ENCODE assay signal across 23 cellular contexts in the genomic region with DNA sequence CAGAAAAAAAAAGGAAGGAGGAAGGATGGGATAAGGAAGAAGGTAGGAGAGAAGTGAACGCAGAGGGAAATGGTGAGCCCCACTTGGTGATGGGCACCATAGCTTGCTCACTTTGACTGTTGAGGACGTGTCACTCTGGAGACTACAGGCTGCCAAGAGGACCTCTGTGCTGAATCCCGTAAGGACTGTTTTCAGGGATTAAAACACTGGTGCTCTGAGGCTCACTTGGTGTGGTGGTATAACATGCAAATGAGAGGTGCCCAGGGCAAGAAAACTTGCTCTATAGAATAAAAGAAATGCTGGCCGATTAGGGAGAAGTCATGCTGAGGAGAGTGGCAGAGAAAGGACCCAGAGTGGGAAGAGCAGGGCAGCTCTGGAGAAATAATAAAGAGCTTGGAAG. TPM values are rescaled to one million over a fixed set of nuclear protein-coding genes. Genes with fewer than 3 reads are reported as not detected.
DNase-seq lines count a peak whose midpoint lies in the region; ATAC-seq and TF ChIP-seq lines count a peak whose summit lies in the region.
"Had no signal": no experiment of that assay in that cellular context is flagged by ENCODE, and none has a peak within 500 bp of the region (broad histone marks: within the 10 kb centered on the region; RNA-seq: fewer than 3 reads in every experiment).

No MANE protein-coding gene starts in this region.

- no peak for ATAC-seq in natural killer cell treated with Interleukin-12 subunit alpha and Interleukin-12 subunit beta and Interleukin-15 and Interleukin-18, amount 100 ng/mL, for 72 hours
- no peak for ATAC-seq in natural killer cell
- no peak for ATAC-seq in activated naive CD8-positive, alpha-beta T cell treated with anti-CD3 and anti-CD28 coated beads, Interleukin-2, amount 50 U/mL, for 24 hours
- ATAC-seq: foreskin keratinocyte, left ventricle myocardium superior had no signal

- no peaks in the 10 kb centered on the region for H3K27me3 Mint-ChIP-seq in T-helper 1 cell treated with Interleukin-12 subunit alpha and Interleukin-12 subunit beta and Interleukin-4 antibody, amounts not matched to agents 30 μg/mL and 1 μg/mL, for 36 hours (ENCODE audit: low read depth)
- H3K27me3 Mint-ChIP-seq in natural killer cell treated with Interleukin-12 subunit alpha and Interleukin-12 subunit beta and Interleukin-15 and Interleukin-18, amount 100 ng/mL, for 72 hours = no peaks in the 10 kb centered on the region
- peaks cover 0 to 8% of the 10 kb centered on the region in 2 donors for H3K27me3 Mint-ChIP-seq in natural killer cell (ENCODE audit: low read depth in 2 of 2)
- H3K27me3 Mint-ChIP-seq in activated naive CD8-positive, alpha-beta T cell treated with anti-CD3 and anti-CD28 coated beads, Interleukin-2, amount 50 U/mL, for 24 hours = peaks cover 5% of the 10 kb centered on the region
- H3K27me3 Mint-ChIP-seq in progenitor cell of endocrine pancreas = peaks cover 18% of the 10 kb centered on the region

- H3K36me3 Mint-ChIP-seq in T-helper 1 cell treated with Interleukin-12 subunit alpha and Interleukin-12 subunit beta and Interleukin-4 antibody, amounts not matched to agents 30 μg/mL and 1 μg/mL, for 36 hours (ENCODE audit: low read depth) = peaks cover 3% of the 10 kb centered on the region
- H3K36me3 Mint-ChIP-seq in natural killer cell treated with Interleukin-12 subunit alpha and Interleukin-12 subunit beta and Interleukin-15 and Interleukin-18, amount 100 ng/mL, for 72 hours = peaks cover 13% of the 10 kb centered on the region
- H3K36me3 Mint-ChIP-seq in natural killer cell (no peaks in the 10 kb centered on the region), progenitor cell of endocrine pancreas (ENCODE audit: insufficient read depth) (no peaks in the 10 kb centered on the region)
- peaks cover 5% of the 10 kb centered on the region for H3K36me3 Mint-ChIP-seq in activated naive CD8-positive, alpha-beta T cell treated with anti-CD3 and anti-CD28 coated beads, Interleukin-2, amount 50 U/mL, for 24 hours (ENCODE audit: low read depth)

- 51% methylated on average over 4 of the region's 4 CpGs for WGBS in GM23248 (ENCODE audit: low coverage in 1 of 2, low lambda C conversion rate in 2 of 2, missing lambda C conversion rate in 2 of 2), 2 experiments

- intact Hi-C loops in natural killer cell (cut with micrococcal nuclease) (no loop called here), PC-9 (cut with micrococcal nuclease; ENCODE audit: unreplicated experiment) (no loop called here)

- H3K36me3 ChIP-seq in PC-9 (ENCODE audit: low read depth) = no peaks in the 10 kb centered on the region
- H3K36me3 ChIP-seq in GM23248 (ENCODE audit: low read depth) = no peaks in the 10 kb centered on the region

- H3K27ac ChIP-seq in PC-9 = no peak overlapping the region
- no peak overlapping the region for H3K27ac ChIP-seq in GM23248
- H3K27ac ChIP-seq: 22Rv1, foreskin keratinocyte, KMS-11 had no signal

- H3K4me3 ChIP-seq in PC-9 = no peak overlapping the region
- H3K4me3 ChIP-seq in GM23248 = no peak overlapping the region

- H3K27me3 ChIP-seq in PC-9 (ENCODE audit: insufficient read depth, low read depth) (no peaks in the 10 kb centered on the region), GM23248 (replicated peaks; ENCODE audit: insufficient read depth) (peaks cover 15% of the 10 kb centered on the region; the same call in 1 of the 2 replicates)

- peaks cover 79% of the 10 kb centered on the region for H3K4me1 Mint-ChIP-seq in T-helper 1 cell treated with Interleukin-12 subunit alpha and Interleukin-12 subunit beta and Interleukin-4 antibody, amounts not matched to agents 30 μg/mL and 1 μg/mL, for 36 hours (ENCODE audit: low read depth)
- peaks cover 67 to 80% of the 10 kb centered on the region in 2 donors for H3K4me1 Mint-ChIP-seq in natural killer cell treated with Interleukin-12 subunit alpha and Interleukin-12 subunit beta and Interleukin-15 and Interleukin-18, amount 100 ng/mL, for 72 hours (ENCODE audit: low read depth in 2 of 2)
- H3K4me1 Mint-ChIP-seq in natural killer cell (peaks cover 30 to 32% of the 10 kb centered on the region in 2 donors), progenitor cell of endocrine pancreas (ENCODE audit: low read depth) (no peaks in the 10 kb centered on the region)
- peaks cover 95% of the 10 kb centered on the region for H3K4me1 Mint-ChIP-seq in activated naive CD8-positive, alpha-beta T cell treated with anti-CD3 and anti-CD28 coated beads, Interleukin-2, amount 50 U/mL, for 24 hours

- H3K9me3 Mint-ChIP-seq in T-helper 1 cell treated with Interleukin-12 subunit alpha and Interleukin-12 subunit beta and Interleukin-4 antibody, amounts not matched to agents 30 μg/mL and 1 μg/mL, for 36 hours = peaks cover 3% of the 10 kb centered on the region
- peaks cover 10% of the 10 kb centered on the region for H3K9me3 Mint-ChIP-seq in natural killer cell treated with Interleukin-12 subunit alpha and Interleukin-12 subunit beta and Interleukin-15 and Interleukin-18, amount 100 ng/mL, for 72 hours
- H3K9me3 Mint-ChIP-seq in natural killer cell (no peaks in the 10 kb centered on the region), progenitor cell of endocrine pancreas (ENCODE audit: low read depth) (no peaks in the 10 kb centered on the region)
- no peaks in the 10 kb centered on the region for H3K9me3 Mint-ChIP-seq in activated naive CD8-positive, alpha-beta T cell treated with anti-CD3 and anti-CD28 coated beads, Interleukin-2, amount 50 U/mL, for 24 hours

- CTCF ChIA-PET in PC-9 (lab: Charles Lee) = no interaction called here

- no peak overlapping the region for H3K9ac ChIP-seq in GM23248
- H3K9ac ChIP-seq: KMS-11, SK-N-SH had no signal

- H3K79me2 ChIP-seq in PC-9 (ENCODE audit: low read depth) = no peaks in the 10 kb centered on the region
- H3K79me2 ChIP-seq in GM23248 (ENCODE audit: insufficient read depth) = no peaks in the 10 kb centered on the region

- H2AFZ ChIP-seq in PC-9 = no peak overlapping the region
- H2AFZ ChIP-seq in GM23248 = no peak overlapping the region

- TF ChIP-seq CTCF in natural killer cell (IDR thresholded peaks at IDR 0.05) (no peak), PC-9 (conservative IDR thresholded peaks at IDR 0.05) (no peak), progenitor cell of endocrine pancreas (IDR thresholded peaks at IDR 0.05; ENCODE audit: unreplicated experiment) (no peak)

- no peaks in the 10 kb centered on the region for H3K9me2 ChIP-seq in PC-9 (ENCODE audit: insufficient read depth)
- H3K9me2 ChIP-seq in GM23248 (ENCODE audit: insufficient read depth) = no peaks in the 10 kb centered on the region
- H3K9me2 ChIP-seq: SK-N-SH had no signal

- in situ Hi-C loops in GM23248 (cut with MboI) = no loop called here

- H3K9me3 ChIP-seq in PC-9 (ENCODE audit: insufficient read depth, low read depth) = no peaks in the 10 kb centered on the region
- H3K9me3 ChIP-seq in GM23248 (ENCODE audit: low read depth) = no peaks in the 10 kb centered on the region
- H3K9me3 ChIP-seq: SK-N-SH had no signal

- no peaks in the 10 kb centered on the region for H4K20me1 ChIP-seq in PC-9 (ENCODE audit: insufficient read depth)
- H4K20me1 ChIP-seq in GM23248 (ENCODE audit: insufficient read depth) = no peaks in the 10 kb centered on the region

- DNase-seq in T-helper 1 cell (no peak), natural killer cell (no peak), PC-9 (no peak), progenitor cell of endocrine pancreas (ENCODE audit: low spot score, unreplicated experiment) (no peak), GM23248 (no peak)
- DNase-seq in natural killer cell treated with Interleukin-12 subunit alpha and Interleukin-12 subunit beta and Interleukin-15 and Interleukin-18, amount 100 ng/mL, for 72 hours (ENCODE audit: low spot score) = no peak
- no peak for DNase-seq in activated naive CD8-positive, alpha-beta T cell treated with anti-CD3 and anti-CD28 coated beads, Interleukin-2, amount 50 U/mL, for 24 hours
- DNase-seq: activated effector memory CD4-positive, alpha-beta T cell treated with Interleukin-2 at 50 U/mL for 16 hours; foreskin keratinocyte; HCEC 1CT; immature natural killer cell; left ventricle myocardium superior; NCI-H2029 treated with DMSO at 0.1 percent for 48 hours; NCI-H446 treated with DMSO at 0.1 percent for 48 hours; SK-N-SH; stimulated activated CD4-positive, alpha-beta T cell treated with anti-CD3 and anti-CD28 coated beads, Interleukin-4, amount 100 ng/mL, for 1 hour had no signal

- BruUV-seq in PC-9 (replicated peaks; lab: Mats Ljungman, UMichigan) = no TSS peak

- H3K4me3 Mint-ChIP-seq in T-helper 1 cell treated with Interleukin-12 subunit alpha and Interleukin-12 subunit beta and Interleukin-4 antibody, amounts not matched to agents 30 μg/mL and 1 μg/mL, for 36 hours = peak overlapping the region; percentile 37
- H3K4me3 Mint-ChIP-seq in natural killer cell treated with Interleukin-12 subunit alpha and Interleukin-12 subunit beta and Interleukin-15 and Interleukin-18, amount 100 ng/mL, for 72 hours = peak overlapping the region; percentile 83
- H3K4me3 Mint-ChIP-seq in natural killer cell = no peak overlapping the region
- H3K4me3 Mint-ChIP-seq in activated naive CD8-positive, alpha-beta T cell treated with anti-CD3 and anti-CD28 coated beads, Interleukin-2, amount 50 U/mL, for 24 hours = peak overlapping the region; percentile 81
- no peak overlapping the region for H3K4me3 Mint-ChIP-seq in progenitor cell of endocrine pancreas (ENCODE audit: low read depth)

- H3F3A ChIP-seq in PC-9 (ENCODE audit: insufficient read depth, low read depth) (no peaks in the 10 kb centered on the region), GM23248 (ENCODE audit: insufficient read depth) (no peaks in the 10 kb centered on the region)

- H3K27ac Mint-ChIP-seq in T-helper 1 cell treated with Interleukin-12 subunit alpha and Interleukin-12 subunit beta and Interleukin-4 antibody, amounts not matched to agents 30 μg/mL and 1 μg/mL, for 36 hours = peak overlapping the region; percentile 90
- peak overlapping the region; percentile 97 for H3K27ac Mint-ChIP-seq in natural killer cell treated with Interleukin-12 subunit alpha and Interleukin-12 subunit beta and Interleukin-15 and Interleukin-18, amount 100 ng/mL, for 72 hours
- H3K27ac Mint-ChIP-seq in natural killer cell (no peak overlapping the region), progenitor cell of endocrine pancreas (no peak overlapping the region)
- peak overlapping the region; percentile 99 for H3K27ac Mint-ChIP-seq in activated naive CD8-positive, alpha-beta T cell treated with anti-CD3 and anti-CD28 coated beads, Interleukin-2, amount 50 U/mL, for 24 hours

- POLR2A ChIA-PET in PC-9 (lab: Charles Lee; ENCODE audit: unreplicated experiment) = no interaction called here

- no peaks in the 10 kb centered on the region for H3K4me1 ChIP-seq in PC-9 (replicated peaks; ENCODE audit: insufficient read depth)
- no peaks in the 10 kb centered on the region for H3K4me1 ChIP-seq in GM23248 (ENCODE audit: insufficient read depth)
- H3K4me1 ChIP-seq: foreskin keratinocyte had no signal

- no peak overlapping the region for H3K4me2 ChIP-seq in PC-9
- H3K4me2 ChIP-seq in GM23248 (ENCODE audit: unreplicated experiment) = no peak overlapping the region
- H3K4me2 ChIP-seq: KMS-11, SK-N-SH had no signal

RNA-seq across cellular contexts. Expression of a gene that starts 5.3 kb away (rescaled TPM):
- 1,000 to 10,000 TPM; 1,064 to 1,187 TPM for total RNA-seq in natural killer cell treated with Interleukin-12 subunit alpha and Interleukin-12 subunit beta and Interleukin-15 and Interleukin-18, amount 100 ng/mL, for 72 hours
- total RNA-seq in natural killer cell (10 to 100 TPM in 1 of 3 donors, 1 to 10 TPM in 2; 3.4 to 11.2 (median 3.7) TPM), PC-9 (2021) (not detected in 2 replicates), progenitor cell of endocrine pancreas (not detected in 2 replicates)
- total RNA-seq in GM23248 (2014; rRNA removed; shearing (Covaris generic)) = not detected in 2 replicates
- polyA plus RNA-seq in GM23248 (2016; fragmentation: Nextera tagmentation; extraction: Ambion mirVana) = not detected in 2 replicates
- total RNA-seq: astrocyte, epithelial cell of proximal tubule, foreskin keratinocyte, HT-29, RPMI7951 had no signal
- polyA plus RNA-seq: foreskin keratinocyte, SK-N-SH had no signal

RNA-seq across cellular contexts. Expression of a gene that starts 21.4 kb away (rescaled TPM):
- total RNA-seq in natural killer cell treated with Interleukin-12 subunit alpha and Interleukin-12 subunit beta and Interleukin-15 and Interleukin-18, amount 100 ng/mL, for 72 hours = 100 to 1,000 TPM; 195 to 294 TPM
- total RNA-seq in natural killer cell = 100 to 1,000 TPM; 120 to 147 (median 147) TPM
- total RNA-seq in PC-9 (2021) = 98.2 and 131 TPM in 2 replicates
- 122 and 138 TPM in 2 replicates for total RNA-seq in progenitor cell of endocrine pancreas
- 24.1 and 35.7 TPM in 2 replicates for total RNA-seq in GM23248 (2014; rRNA removed; shearing (Covaris generic))
- polyA plus RNA-seq in GM23248 (2016; fragmentation: Nextera tagmentation; extraction: Ambion mirVana) = 84.2 and 99.9 TPM in 2 replicates

Comparison
In these comparisons a context has a peak if more than half of its experiments do, and no peak if none do; other contexts are left out.
1. H3K27ac Mint-ChIP-seq: peak in T-helper 1 cell treated with Interleukin-12 subunit alpha and Interleukin-12 subunit beta and Interleukin-4 antibody, amounts not matched to agents 30 μg/mL and 1 μg/mL, for 36 hours (single experiment), natural killer cell treated with Interleukin-12 subunit alpha and Interleukin-12 subunit beta and Interleukin-15 and Interleukin-18, amount 100 ng/mL, for 72 hours (2 of 2) and activated naive CD8-positive, alpha-beta T cell treated with anti-CD3 and anti-CD28 coated beads, Interleukin-2, amount 50 U/mL, for 24 hours (single experiment); none in natural killer cell (0 of 2) and progenitor cell of endocrine pancreas (single experiment).
2. H3K4me3 Mint-ChIP-seq: peak in T-helper 1 cell treated with Interleukin-12 subunit alpha and Interleukin-12 subunit beta and Interleukin-4 antibody, amounts not matched to agents 30 μg/mL and 1 μg/mL, for 36 hours (single experiment), natural killer cell treated with Interleukin-12 subunit alpha and Interleukin-12 subunit beta and Interleukin-15 and Interleukin-18, amount 100 ng/mL, for 72 hours (single experiment) and activated naive CD8-positive, alpha-beta T cell treated with anti-CD3 and anti-CD28 coated beads, Interleukin-2, amount 50 U/mL, for 24 hours (single experiment); none in natural killer cell (single experiment) and progenitor cell of endocrine pancreas (single experiment).
3. RNA of a gene that starts 5.3 kb away (total RNA-seq): 1,064 to 1,187 TPM in natural killer cell treated with Interleukin-12 subunit alpha and Interleukin-12 subunit beta and Interleukin-15 and Interleukin-18, amount 100 ng/mL, for 72 hours; 3.4 to 11.2 TPM in natural killer cell, not detected in PC-9, not detected in progenitor cell of endocrine pancreas and not detected in GM23248; every median in the first group is over 10 times any median in the second.